In genomic region chr19:19445288-19445687, GRCh38 we compare ENCODE assay signal across 15 cellular contexts. TPM values are rescaled to one million over a fixed set of nuclear protein-coding genes. Genes with fewer than 3 reads are reported as not detected.
A peak's percentile ranks its signal among the peaks of the same experiment; 100 is the strongest.
DNase-seq lines count a peak whose midpoint lies in the region; ATAC-seq and TF ChIP-seq lines count a peak whose summit lies in the region.
"Had no signal": no experiment of that assay in that cellular context is flagged by ENCODE, and none has a peak within 500 bp of the region (broad histone marks: within the 10 kb centered on the region; RNA-seq: fewer than 3 reads in every experiment).

No MANE protein-coding gene starts in this region.

- no peak overlapping the region for H3K9ac ChIP-seq in OCI-LY3 (ENCODE audit: low read length)
- peak overlapping the region in 1 of 2 donors; percentile 35 for H3K9ac ChIP-seq in colonic mucosa (ENCODE audit: low read depth in 2 of 2, low read length in 2 of 2)

- intact Hi-C loops in colonic mucosa (cut with DNase I): no loop called here

- H3K4me1 ChIP-seq in DOHH2 (ENCODE audit: control insufficient read depth, low read length) (peaks cover 55% of the 10 kb centered on the region), OCI-LY3 (ENCODE audit: low read length) (peaks cover 38% of the 10 kb centered on the region), colonic mucosa (peaks cover 10% of the 10 kb centered on the region)

- ATAC-seq in GM19023 (IDR thresholded peaks at IDR 0.05; ENCODE audit: unreplicated experiment): no peak
- ATAC-seq: gastrocnemius medialis had no signal

- no peak overlapping the region for H2AFZ ChIP-seq in OCI-LY3 (ENCODE audit: low read depth, low read length)

- H3K4me3 ChIP-seq in DOHH2 (ENCODE audit: low read length) (peak overlapping the region; percentile 61), OCI-LY3 (ENCODE audit: low read length) (no peak overlapping the region), colonic mucosa (no peak overlapping the region)
- H3K4me3 ChIP-seq: gastrocnemius medialis had no signal

- H3K27ac ChIP-seq in DOHH2 (ENCODE audit: low read depth, low read length) (peak overlapping the region; percentile 72), OCI-LY3 (ENCODE audit: low read length) (peak overlapping the region; percentile 11; the same call in 1 of the 2 replicates), colonic mucosa (peak overlapping the region; percentile 42)
- H3K27ac ChIP-seq: gastrocnemius medialis had no signal

- peak overlapping the region; percentile 72 for H3K27ac Mint-ChIP-seq in osteocyte (ENCODE audit: unreplicated experiment)

- DNase-seq in colonic mucosa (no peak), osteocyte (ENCODE audit: extremely low spot score, unreplicated experiment) (no peak), amygdala (lab: John Stamatoyannopoulos, UW) (no peak), DMS 273 treated with DMSO at 0.1 percent for 48 hours (lab: John Stamatoyannopoulos, UW) (no peak), NCI-H526 (lab: John Stamatoyannopoulos, UW) (no peak)
- DNase-seq: activated gamma-delta T cell; gastrocnemius medialis; GOT3; NCI-H1048; nucleus accumbens; SHP77; stimulated activated CD4-positive, alpha-beta T cell treated with anti-CD3 and anti-CD28 coated beads, Interleukin-1b, Interleukin-23, amount 100 ng/mL, for 48 hours had no signal

- no peaks in the 10 kb centered on the region for H3K9me3 ChIP-seq in DOHH2 (ENCODE audit: control insufficient read depth, insufficient read depth, low read length)
- H3K9me3 ChIP-seq in OCI-LY3 (ENCODE audit: insufficient read depth, low read length): no peaks in the 10 kb centered on the region
- no peaks in the 10 kb centered on the region for H3K9me3 ChIP-seq in colonic mucosa
- H3K9me3 ChIP-seq: gastrocnemius medialis had no signal

- TF ChIP-seq CTCF in DOHH2 (IDR thresholded peaks at IDR 0.05; ENCODE audit: low read depth, low read length, poor library complexity, severe bottlenecking) (no peak), OCI-LY3 (IDR thresholded peaks at IDR 0.05; ENCODE audit: low read depth, low read length) (no peak), colonic mucosa (IDR thresholded peaks at IDR 0.05) (no peak), osteocyte (IDR thresholded peaks at IDR 0.05) (no peak)

- H3K27me3 Mint-ChIP-seq in osteocyte (ENCODE audit: unreplicated experiment): no peaks in the 10 kb centered on the region

- H3K36me3 ChIP-seq in DOHH2 (ENCODE audit: control insufficient read depth, low read length) (peaks cover 42% of the 10 kb centered on the region), OCI-LY3 (replicated peaks; ENCODE audit: low read depth, low read length) (peaks cover 18% of the 10 kb centered on the region), colonic mucosa (no peaks in the 10 kb centered on the region)
- H3K36me3 ChIP-seq: gastrocnemius medialis had no signal

- H3F3A ChIP-seq in DOHH2 (ENCODE audit: control insufficient read depth, insufficient read depth): peaks cover 12% of the 10 kb centered on the region

- H3K79me2 ChIP-seq in DOHH2 (ENCODE audit: control insufficient read depth, low read length) (peaks cover 100% of the 10 kb centered on the region), OCI-LY3 (ENCODE audit: low read length) (peaks cover 91% of the 10 kb centered on the region)

- H3K27me3 ChIP-seq in DOHH2 (ENCODE audit: control insufficient read depth, low read length): no peaks in the 10 kb centered on the region
- H3K27me3 ChIP-seq in OCI-LY3 (ENCODE audit: low read depth, low read length): no peaks in the 10 kb centered on the region
- no peaks in the 10 kb centered on the region for H3K27me3 ChIP-seq in colonic mucosa
- H3K27me3 ChIP-seq: gastrocnemius medialis had no signal

- H4K20me1 ChIP-seq in DOHH2 (ENCODE audit: control insufficient read depth, insufficient read depth, low read depth, low read length) (peaks cover 32% of the 10 kb centered on the region), OCI-LY3 (ENCODE audit: insufficient read depth, low read length) (peaks cover 79% of the 10 kb centered on the region)

- H3K4me2 ChIP-seq in DOHH2 (ENCODE audit: low read length): peak overlapping the region; percentile 73
- peak overlapping the region; percentile 59; the same call in 1 of the 2 replicates for H3K4me2 ChIP-seq in OCI-LY3 (ENCODE audit: low read length)

- peaks cover 16% of the 10 kb centered on the region for H3K4me1 Mint-ChIP-seq in osteocyte (ENCODE audit: unreplicated experiment)

- no peaks in the 10 kb centered on the region for H3K36me3 Mint-ChIP-seq in osteocyte (ENCODE audit: unreplicated experiment)

- H3K4me3 Mint-ChIP-seq in osteocyte (ENCODE audit: unreplicated experiment): no peak overlapping the region

- no peaks in the 10 kb centered on the region for H3K9me2 ChIP-seq in DOHH2 (replicated peaks; ENCODE audit: control insufficient read depth, low read length)

- no peaks in the 10 kb centered on the region for H3K9me3 Mint-ChIP-seq in osteocyte (ENCODE audit: unreplicated experiment)

RNA-seq across cellular contexts. Expression of gene GATAD2A, which starts 39.8 kb away (rescaled TPM):
- total RNA-seq in colonic mucosa (100 to 1,000 TPM; 102 to 145 TPM), osteocyte (75.6 and 81.3 TPM in 2 replicates)

Comparison
In these comparisons a context has a peak if more than half of its experiments do, and no peak if none do; other contexts are left out.
1. H3K27ac ChIP-seq: peak in every context shown above with its lines; median percentile 72 in DOHH2; 42 in colonic mucosa; 11 in OCI-LY3.